ENCODE assay signal across 8 cellular contexts in the genomic region with DNA sequence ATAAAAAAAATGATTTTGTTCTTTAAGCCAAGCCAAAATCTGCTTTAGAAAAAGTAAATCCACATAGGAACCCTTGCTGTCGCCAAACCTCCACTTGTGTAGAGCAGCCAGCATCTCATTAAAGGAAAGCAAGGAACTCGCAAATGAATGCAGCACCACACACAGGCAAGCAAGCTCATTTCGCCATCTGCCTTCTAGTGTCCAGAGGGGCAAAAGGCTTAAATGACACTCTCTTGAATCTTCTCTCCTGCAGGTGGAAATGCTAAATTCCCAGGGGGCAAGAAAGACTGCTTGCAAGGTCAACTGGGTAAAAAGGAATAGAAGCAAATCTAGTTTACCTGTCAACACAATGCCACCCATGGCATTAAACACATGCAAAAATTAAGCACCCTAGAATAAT. TPM values are rescaled to one million over a fixed set of nuclear protein-coding genes. Genes with fewer than 3 reads are reported as not detected.
DNase-seq lines count a peak whose midpoint lies in the region; ATAC-seq, FAIRE-seq and TF ChIP-seq lines count a peak whose summit lies in the region.

No MANE protein-coding gene starts in this region.

- H3K27ac ChIP-seq in CD4-positive, alpha-beta T cell (ENCODE audit: low read depth, low read length) = no peak overlapping the region

- TF ChIP-seq CTCF in CD4-positive, alpha-beta T cell (IDR thresholded peaks at IDR 0.05) = no peak
- TF ChIP-seq CTCF in omental fat pad (IDR thresholded peaks at IDR 0.05) = no peak

- H3K27me3 Mint-ChIP-seq in CD4-positive, alpha-beta T cell = peaks cover 66% of the 10 kb centered on the region
- peaks cover 27% of the 10 kb centered on the region for H3K27me3 Mint-ChIP-seq in activated T-helper 17 cell treated with anti-CD3 and anti-CD28 coated beads, Interleukin-2, amount 50 U/mL, for 72 hours

- no peaks in the 10 kb centered on the region for H3K9me3 ChIP-seq in CD4-positive, alpha-beta T cell (ENCODE audit: control insufficient read depth, low read length)

- no peaks in the 10 kb centered on the region for H3K9me3 Mint-ChIP-seq in CD4-positive, alpha-beta T cell
- H3K9me3 Mint-ChIP-seq in activated T-helper 17 cell treated with anti-CD3 and anti-CD28 coated beads, Interleukin-2, amount 50 U/mL, for 72 hours = no peaks in the 10 kb centered on the region

- DNase-seq in CD4-positive, alpha-beta T cell = no peak
- peak; percentile 94 for DNase-seq in NCI-H1105 treated with DMSO at 0.1 percent for 48 hours (lab: John Stamatoyannopoulos, UW)
- DNase-seq in midbrain (lab: John Stamatoyannopoulos, UW) = peak; percentile 63
- DNase-seq in omental fat pad (ENCODE audit: low spot score) = no peak
- no peak for DNase-seq in HTR-8/SVneo (ENCODE audit: insufficient read length, low spot score)
- DNase-seq in activated naive CD4-positive, alpha-beta T cell treated with anti-CD3 and anti-CD28 coated beads, Interleukin-2, amount 50 U/mL, for 16 hours = no peak

- peak overlapping the region; percentile 21 for H3K4me3 Mint-ChIP-seq in CD4-positive, alpha-beta T cell
- H3K4me3 Mint-ChIP-seq in activated T-helper 17 cell treated with anti-CD3 and anti-CD28 coated beads, Interleukin-2, amount 50 U/mL, for 72 hours = peak overlapping the region; percentile 99

- ATAC-seq in CD4-positive, alpha-beta T cell (ENCODE audit: poor library complexity) = no peak
- peak; percentile 37 for ATAC-seq in GM18873 (IDR thresholded peaks at IDR 0.05; ENCODE audit: low FRiP score, unreplicated experiment)
- no peak for ATAC-seq in activated T-helper 17 cell treated with anti-CD3 and anti-CD28 coated beads, Interleukin-2, amount 50 U/mL, for 72 hours (replicated peaks)
- ATAC-seq in omental fat pad (ENCODE audit: low FRiP score) = no peak

- FAIRE-seq in HTR-8/SVneo (lab: Jason Lieb, UNC) = no peak

- no peak overlapping the region for H3K27ac Mint-ChIP-seq in CD4-positive, alpha-beta T cell
- peak overlapping the region; percentile 99 for H3K27ac Mint-ChIP-seq in activated T-helper 17 cell treated with anti-CD3 and anti-CD28 coated beads, Interleukin-2, amount 50 U/mL, for 72 hours

- H3K27me3 ChIP-seq in CD4-positive, alpha-beta T cell (ENCODE audit: control insufficient read depth, insufficient read depth, low read length) = peaks cover 11% of the 10 kb centered on the region

- CTCF ChIA-PET in CD4-positive, alpha-beta T cell (lab: Charles Lee) = interaction anchor here (1.2 kb wide), 1 partner anchor 22 kb away, joined by 5 read pairs; no protein-coding TSS in a partner anchor

- peaks cover 3% of the 10 kb centered on the region for H3K36me3 Mint-ChIP-seq in CD4-positive, alpha-beta T cell (ENCODE audit: low read depth)
- peaks cover 26% of the 10 kb centered on the region for H3K36me3 Mint-ChIP-seq in activated T-helper 17 cell treated with anti-CD3 and anti-CD28 coated beads, Interleukin-2, amount 50 U/mL, for 72 hours (ENCODE audit: low read depth)

- H3K4me1 Mint-ChIP-seq in CD4-positive, alpha-beta T cell (ENCODE audit: low read depth) = peaks cover 38% of the 10 kb centered on the region
- peaks cover 4% of the 10 kb centered on the region for H3K4me1 Mint-ChIP-seq in activated T-helper 17 cell treated with anti-CD3 and anti-CD28 coated beads, Interleukin-2, amount 50 U/mL, for 72 hours

- POLR2A ChIA-PET in CD4-positive, alpha-beta T cell (lab: Charles Lee) = interaction anchor here (1.0 kb wide), 1 partner anchor 16 kb away, joined by 6 read pairs; no protein-coding TSS in a partner anchor

- intact Hi-C loops in CD4-positive, alpha-beta T cell (cut with DNase I, micrococcal nuclease) = no loop called here

RNA-seq across cellular contexts. Expression of gene MB21D2, which starts 2.4 kb away (rescaled TPM):
- total RNA-seq in CD4-positive, alpha-beta T cell = under 1 TPM; 0.77 to 0.78 TPM
- 10 to 100 TPM; 13.4 to 13.9 TPM for total RNA-seq in activated T-helper 17 cell treated with anti-CD3 and anti-CD28 coated beads, Interleukin-2, amount 50 U/mL, for 72 hours
- 10 to 100 TPM in 1 of 4 donors, 1 to 10 TPM in 3; 3.5 to 18.2 (median 5.2) TPM for total RNA-seq in omental fat pad

Comparison
In these comparisons a context has a peak if more than half of its experiments do, and no peak if none do; other contexts are left out.
1. DNase-seq: peak in NCI-H1105 treated with DMSO at 0.1 percent for 48 hours (single experiment) and midbrain (single experiment); none in CD4-positive, alpha-beta T cell (0 of 10), omental fat pad (single experiment), HTR-8/SVneo (single experiment) and activated naive CD4-positive, alpha-beta T cell treated with anti-CD3 and anti-CD28 coated beads, Interleukin-2, amount 50 U/mL, for 16 hours (single experiment).